ENCODE assay signal across 8 cellular contexts in the genomic region with DNA sequence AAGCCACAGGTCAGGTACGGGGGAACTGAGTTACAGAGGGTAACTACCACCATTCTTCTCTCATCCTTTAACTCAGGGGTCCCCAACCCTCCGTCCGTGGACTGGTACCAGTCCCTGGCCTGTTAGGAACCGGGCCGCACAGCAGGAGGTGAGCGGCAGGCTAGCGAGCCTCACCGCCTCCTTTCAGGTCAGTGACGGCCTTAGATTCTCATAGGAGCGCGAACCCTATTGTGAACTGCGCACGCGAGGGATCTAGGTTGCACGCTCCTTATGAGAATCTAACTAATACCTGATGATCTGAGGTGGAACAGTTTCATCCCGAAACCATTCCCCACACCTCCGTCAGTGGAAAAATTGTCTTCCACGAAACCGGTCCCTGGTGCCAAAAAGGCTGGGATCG. TPM values are rescaled to one million over a fixed set of nuclear protein-coding genes. Genes with fewer than 3 reads are reported as not detected.
DNase-seq lines count a peak whose midpoint lies in the region; ATAC-seq, FAIRE-seq and TF ChIP-seq lines count a peak whose summit lies in the region.
"Not testable (repeated sequence)": the region's sequence is repeated elsewhere in the genome, so short reads cannot be mapped to it uniquely, and the experiment has no call there.

No MANE protein-coding gene starts in this region.

- not testable (repeated sequence) for H3K4me1 ChIP-seq in HEK293 (ENCODE audit: control insufficient read depth, insufficient read depth, low read length)
- peaks cover 14% of the 10 kb centered on the region for H3K4me1 ChIP-seq in endothelial cell of umbilical vein (ENCODE audit: control insufficient read depth, extremely low read depth, insufficient read depth, low read length)

- H3K27me3 Mint-ChIP-seq in activated naive CD8-positive, alpha-beta T cell treated with anti-CD3 and anti-CD28 coated beads, Interleukin-2, amount 50 U/mL, for 24 hours: peaks cover 13% of the 10 kb centered on the region
- H3K27me3 Mint-ChIP-seq in nephron progenitor cell (ENCODE audit: low read depth, poor library complexity): peaks cover 17% of the 10 kb centered on the region
- H3K27me3 Mint-ChIP-seq in stimulated activated naive B cell treated with anti-CD40 and anti-IgM and Interleukin-4, amounts not matched to agents 10 μg/mL and 1 μg/mL and 100 μg/mL, for 72 hours: peaks cover 8 to 15% of the 10 kb centered on the region in 2 donors

- peaks cover 15% of the 10 kb centered on the region for H3K79me2 ChIP-seq in endothelial cell of umbilical vein (ENCODE audit: control insufficient read depth, insufficient read depth, low read length)

- H3K4me3 ChIP-seq in AG04450 (ENCODE audit: low read depth, low read length): peak overlapping the region; percentile 100
- peak overlapping the region; percentile 99 for H3K4me3 ChIP-seq in HEK293 (ENCODE audit: low read depth, low read length)
- peak overlapping the region; percentile 100 for H3K4me3 ChIP-seq in SK-N-MC
- peak overlapping the region in 2 of 3 experiments; percentile 54 to 96 for H3K4me3 ChIP-seq in endothelial cell of umbilical vein (replicated peaks in 1 of 3; ENCODE audit: insufficient read depth in 1 of 3, low read depth in 1 of 3, low read length in 3 of 3)
- peak overlapping the region; percentile 99 for H3K4me3 ChIP-seq in iPS-18c (ENCODE audit: insufficient read depth, low read depth, low read length)

- not testable (repeated sequence) for ATAC-seq in activated naive CD8-positive, alpha-beta T cell treated with anti-CD3 and anti-CD28 coated beads, Interleukin-2, amount 50 U/mL, for 24 hours; stimulated activated naive B cell treated with anti-CD40 and anti-IgM and Interleukin-4, amounts not matched to agents 10 μg/mL and 1 μg/mL and 100 μg/mL, for 72 hours (replicated peaks)

- FAIRE-seq in endothelial cell of umbilical vein (lab: Jason Lieb, UNC): not testable (repeated sequence)

- H3K4me3 Mint-ChIP-seq in activated naive CD8-positive, alpha-beta T cell treated with anti-CD3 and anti-CD28 coated beads, Interleukin-2, amount 50 U/mL, for 24 hours: peak overlapping the region; percentile 95
- H3K4me3 Mint-ChIP-seq in nephron progenitor cell: peak overlapping the region; percentile 98
- peak overlapping the region; percentile 90 to 95 for H3K4me3 Mint-ChIP-seq in stimulated activated naive B cell treated with anti-CD40 and anti-IgM and Interleukin-4, amounts not matched to agents 10 μg/mL and 1 μg/mL and 100 μg/mL, for 72 hours

- intact Hi-C loops in endothelial cell of umbilical vein (cut with micrococcal nuclease): loop anchor here (2.0 to 5.0 kb wide), 3 partner anchors 18 to 135 kb away; partner anchors contain the start of gene MICALL1

- H2AFZ ChIP-seq in endothelial cell of umbilical vein (ENCODE audit: low read depth, low read length): peak overlapping the region; percentile 42

- not testable (repeated sequence) for H3K9me3 ChIP-seq in AG04450 (ENCODE audit: control insufficient read depth, insufficient read depth, low read length); HEK293 (ENCODE audit: control insufficient read depth, insufficient read depth, low read depth, low read length); SK-N-MC (ENCODE audit: low read depth, low read length); endothelial cell of umbilical vein (replicated peaks; ENCODE audit: control insufficient read depth, insufficient read depth, low read length); iPS-18c (ENCODE audit: control insufficient read depth, insufficient read depth, low read length)

- TF ChIP-seq CTCF in AG04450 (IDR thresholded peaks at IDR 0.05; ENCODE audit: low read depth, low read length); HEK293 (tag by site-specific recombination; IDR thresholded peaks at IDR 0.05); endothelial cell of umbilical vein (IDR thresholded peaks at IDR 0.05; ENCODE audit: extremely low read depth in 1 of 2, insufficient read depth in 1 of 2, low read depth in 1 of 2, low read length in 2 of 2); nephron progenitor cell (IDR thresholded peaks at IDR 0.05): not testable (repeated sequence)

- not testable (repeated sequence) for H3K9ac ChIP-seq in SK-N-MC (ENCODE audit: insufficient read length)
- H3K9ac ChIP-seq in endothelial cell of umbilical vein (replicated peaks; ENCODE audit: extremely low read depth, insufficient read depth, low read length): peak overlapping the region; percentile 77

- POLR2A ChIA-PET in AG04450 (lab: Yijun Ruan, JAX); HEK293 (lab: Yijun Ruan, JAX): not testable (repeated sequence)
- POLR2A ChIA-PET in endothelial cell of umbilical vein (lab: Charles Lee): interaction anchor here (0.7 kb wide), 1 partner anchor 9 kb away, joined by 6 read pairs; no protein-coding TSS in a partner anchor

- CTCF ChIA-PET in AG04450 (lab: Charles Lee) (interaction anchor here (0.7 to 1.8 kb wide), 3 partner anchors 13 to 203 kb away, joined by 3 to 15 read pairs (median 7); no protein-coding TSS in a partner anchor), HEK293 (lab: Yijun Ruan, JAX) (interaction anchor here (1.0 to 1.4 kb wide), 2 partner anchors 12 to 19 kb away, joined by 3 to 4 read pairs; no protein-coding TSS in a partner anchor), endothelial cell of umbilical vein (lab: Charles Lee) (interaction anchor here (1.3 to 1.5 kb wide), 2 partner anchors 13 to 135 kb away, joined by 4 to 7 read pairs; no protein-coding TSS in a partner anchor)

- not testable (repeated sequence) for DNase-seq in AG04450 (ENCODE audit: low read depth, low spot score); SK-N-MC (ENCODE audit: low read depth, low spot score); endothelial cell of umbilical vein (ENCODE audit: low read depth, low spot score); nephron progenitor cell; stimulated activated naive B cell treated with anti-CD40 and anti-IgM and Interleukin-4, amounts not matched to agents 10 μg/mL and 1 μg/mL and 100 μg/mL, for 72 hours
- DNase-seq in activated naive CD8-positive, alpha-beta T cell treated with anti-CD3 and anti-CD28 coated beads, Interleukin-2, amount 50 U/mL, for 24 hours: peak; percentile 5

- H3K4me2 ChIP-seq in endothelial cell of umbilical vein (ENCODE audit: insufficient read depth, low read length): peak overlapping the region; percentile 93

- H3K27me3 ChIP-seq in AG04450 (ENCODE audit: control insufficient read depth, insufficient read depth, low read length); endothelial cell of umbilical vein (ENCODE audit: control insufficient read depth in 2 of 2, insufficient read depth in 2 of 2, low read length in 2 of 2): not testable (repeated sequence)

- H3K4me1 Mint-ChIP-seq in activated naive CD8-positive, alpha-beta T cell treated with anti-CD3 and anti-CD28 coated beads, Interleukin-2, amount 50 U/mL, for 24 hours: peaks cover 25% of the 10 kb centered on the region
- H3K4me1 Mint-ChIP-seq in nephron progenitor cell: peaks cover 40% of the 10 kb centered on the region
- peaks cover 23 to 24% of the 10 kb centered on the region in 2 donors for H3K4me1 Mint-ChIP-seq in stimulated activated naive B cell treated with anti-CD40 and anti-IgM and Interleukin-4, amounts not matched to agents 10 μg/mL and 1 μg/mL and 100 μg/mL, for 72 hours

- not testable (repeated sequence) for H4K20me1 ChIP-seq in endothelial cell of umbilical vein (replicated peaks; ENCODE audit: control insufficient read depth, extremely low read depth, insufficient read depth, low read length)

- H3K36me3 Mint-ChIP-seq in activated naive CD8-positive, alpha-beta T cell treated with anti-CD3 and anti-CD28 coated beads, Interleukin-2, amount 50 U/mL, for 24 hours (ENCODE audit: low read depth): peaks cover 21% of the 10 kb centered on the region
- peaks cover 23% of the 10 kb centered on the region for H3K36me3 Mint-ChIP-seq in nephron progenitor cell (ENCODE audit: low read depth)
- H3K36me3 Mint-ChIP-seq in stimulated activated naive B cell treated with anti-CD40 and anti-IgM and Interleukin-4, amounts not matched to agents 10 μg/mL and 1 μg/mL and 100 μg/mL, for 72 hours: peaks cover 5 to 23% of the 10 kb centered on the region in 2 donors

- H3K9me3 Mint-ChIP-seq in activated naive CD8-positive, alpha-beta T cell treated with anti-CD3 and anti-CD28 coated beads, Interleukin-2, amount 50 U/mL, for 24 hours; nephron progenitor cell; stimulated activated naive B cell treated with anti-CD40 and anti-IgM and Interleukin-4, amounts not matched to agents 10 μg/mL and 1 μg/mL and 100 μg/mL, for 72 hours: not testable (repeated sequence)

- not testable (repeated sequence) for H3K9me1 ChIP-seq in endothelial cell of umbilical vein (replicated peaks; ENCODE audit: control insufficient read depth, extremely low read depth, insufficient read depth, low read length)

- peaks cover 8 to 13% of the 10 kb centered on the region in 2 experiments; a peak in 2 of 3 replicates for H3K36me3 ChIP-seq in HEK293 (ENCODE audit: control insufficient read depth in 2 of 2, insufficient read depth in 1 of 2, low read length in 2 of 2)
- peaks cover 12% of the 10 kb centered on the region for H3K36me3 ChIP-seq in SK-N-MC (ENCODE audit: insufficient read depth, low read length)
- H3K36me3 ChIP-seq in endothelial cell of umbilical vein (ENCODE audit: control insufficient read depth in 2 of 2, extremely low read depth in 1 of 2, insufficient read depth in 2 of 2, low read length in 2 of 2): peaks cover 7 to 11% of the 10 kb centered on the region in 2 experiments

- H3K27ac ChIP-seq in AG04450 (ENCODE audit: low read depth, low read length); HEK293 (ENCODE audit: extremely low read depth, low read depth, low read length); SK-N-MC; endothelial cell of umbilical vein (ENCODE audit: insufficient read depth, low read depth, low read length): not testable (repeated sequence)

- not testable (repeated sequence) for TF ChIP-seq POLR2A in endothelial cell of umbilical vein (IDR thresholded peaks at IDR 0.05; ENCODE audit: low read depth, low read length)

- H3K27ac Mint-ChIP-seq in activated naive CD8-positive, alpha-beta T cell treated with anti-CD3 and anti-CD28 coated beads, Interleukin-2, amount 50 U/mL, for 24 hours; nephron progenitor cell; stimulated activated naive B cell treated with anti-CD40 and anti-IgM and Interleukin-4, amounts not matched to agents 10 μg/mL and 1 μg/mL and 100 μg/mL, for 72 hours: not testable (repeated sequence)

- BruUV-seq in endothelial cell of umbilical vein (replicated peaks; lab: Mats Ljungman, UMichigan): not testable (repeated sequence)

- dilution Hi-C loops in endothelial cell of umbilical vein (cut with MboI; ENCODE audit: extremely low pct_ligation_motif_present, low sequenced_read_pairs): not testable (repeated sequence)

RNA-seq across cellular contexts. Expression of gene C22orf23, which starts 0.8 kb away (rescaled TPM):
- polyA plus RNA-seq in AG04450 (2011; rRNA removed) (0.45 and 0.55 TPM in 2 replicates), endothelial cell of umbilical vein (0.23 and 0.43 TPM in 2 replicates)
- 0.64 TPM in 1 of 2 replicates, not detected in the other for polyA minus RNA-seq in AG04450 (2011; rRNA and poly(A)+ RNA removed)
- 0.44 and 0.46 TPM in 2 replicates for total RNA-seq in endothelial cell of umbilical vein
- polyA plus RNA-seq in endothelial cell of umbilical vein (2011; cell fraction: cytosol; rRNA removed): 0.30 and 0.34 TPM in 2 replicates
- polyA plus RNA-seq in endothelial cell of umbilical vein (2011; cell fraction: nucleus; rRNA removed): 0.36 and 0.56 TPM in 2 replicates
- 0.65 and 0.78 TPM in 2 replicates for polyA plus RNA-seq in endothelial cell of umbilical vein (2012)
- polyA minus RNA-seq in endothelial cell of umbilical vein: not detected in 2 replicates
- polyA minus RNA-seq in endothelial cell of umbilical vein (2011; cell fraction: cytosol; rRNA and poly(A)+ RNA removed): not detected
- not detected in 2 replicates for polyA minus RNA-seq in endothelial cell of umbilical vein (2011; cell fraction: nucleus; rRNA and poly(A)+ RNA removed)

RNA-seq across cellular contexts. Expression of gene POLR2F, which starts 0.9 kb away (rescaled TPM):
- 87.4 and 89.8 TPM in 2 replicates for polyA plus RNA-seq in AG04450 (2011; rRNA removed)
- polyA minus RNA-seq in AG04450 (2011; rRNA and poly(A)+ RNA removed): 20.0 and 27.4 TPM in 2 replicates
- total RNA-seq in endothelial cell of umbilical vein: 98.3 and 106 TPM in 2 replicates
- polyA plus RNA-seq in endothelial cell of umbilical vein: 112 and 133 TPM in 2 replicates
- polyA plus RNA-seq in endothelial cell of umbilical vein (2011; cell fraction: cytosol; rRNA removed): 164 and 172 TPM in 2 replicates
- polyA plus RNA-seq in endothelial cell of umbilical vein (2011; cell fraction: nucleus; rRNA removed): 54.0 and 58.7 TPM in 2 replicates
- 122 and 156 TPM in 2 replicates for polyA plus RNA-seq in endothelial cell of umbilical vein (2012)
- 27.1 and 33.5 TPM in 2 replicates for polyA minus RNA-seq in endothelial cell of umbilical vein
- 48.6 TPM for polyA minus RNA-seq in endothelial cell of umbilical vein (2011; cell fraction: cytosol; rRNA and poly(A)+ RNA removed)
- polyA minus RNA-seq in endothelial cell of umbilical vein (2011; cell fraction: nucleus; rRNA and poly(A)+ RNA removed): 5.3 and 10.9 TPM in 2 replicates

RNA-seq across cellular contexts. Expression of gene SOX10, which starts 31.7 kb away (rescaled TPM):
- polyA plus RNA-seq in AG04450 (2011; rRNA removed) (not detected in 2 replicates), endothelial cell of umbilical vein (not detected in 2 replicates)
- not detected in 2 replicates for polyA minus RNA-seq in AG04450 (2011; rRNA and poly(A)+ RNA removed)
- not detected in 2 replicates for total RNA-seq in endothelial cell of umbilical vein
- not detected in 2 replicates for polyA plus RNA-seq in endothelial cell of umbilical vein (2011; cell fraction: cytosol; rRNA removed)
- polyA plus RNA-seq in endothelial cell of umbilical vein (2011; cell fraction: nucleus; rRNA removed): not detected in 2 replicates
- not detected in 2 replicates for polyA plus RNA-seq in endothelial cell of umbilical vein (2012)
- not detected in 2 replicates for polyA minus RNA-seq in endothelial cell of umbilical vein
- polyA minus RNA-seq in endothelial cell of umbilical vein (2011; cell fraction: cytosol; rRNA and poly(A)+ RNA removed): not detected
- polyA minus RNA-seq in endothelial cell of umbilical vein (2011; cell fraction: nucleus; rRNA and poly(A)+ RNA removed): not detected in 2 replicates

RNA-seq across cellular contexts. Expression of gene MICALL1, which starts 46.5 kb away (rescaled TPM):
- polyA plus RNA-seq in AG04450 (2011; rRNA removed) (12.1 and 12.9 TPM in 2 replicates), endothelial cell of umbilical vein (23.9 and 30.5 TPM in 2 replicates)
- 22.5 and 23.1 TPM in 2 replicates for polyA minus RNA-seq in AG04450 (2011; rRNA and poly(A)+ RNA removed)
- total RNA-seq in endothelial cell of umbilical vein: 65.2 and 66.9 TPM in 2 replicates
- polyA plus RNA-seq in endothelial cell of umbilical vein (2011; cell fraction: cytosol; rRNA removed): 23.5 and 29.4 TPM in 2 replicates
- polyA plus RNA-seq in endothelial cell of umbilical vein (2011; cell fraction: nucleus; rRNA removed): 29.8 and 31.4 TPM in 2 replicates
- polyA plus RNA-seq in endothelial cell of umbilical vein (2012): 24.7 and 30.0 TPM in 2 replicates
- polyA minus RNA-seq in endothelial cell of umbilical vein: 40.6 and 41.1 TPM in 2 replicates
- polyA minus RNA-seq in endothelial cell of umbilical vein (2011; cell fraction: cytosol; rRNA and poly(A)+ RNA removed): 23.2 TPM
- polyA minus RNA-seq in endothelial cell of umbilical vein (2011; cell fraction: nucleus; rRNA and poly(A)+ RNA removed): 18.3 and 29.6 TPM in 2 replicates
